Comparison of ENCODE assay signal across 14 cellular contexts in genomic region chr15:66898656-66899402, GRCh38.
"Had no signal": no experiment of that assay in that cellular context is flagged by ENCODE, and none has a peak within 500 bp of the region (broad histone marks: within the 10 kb centered on the region; RNA-seq: fewer than 3 reads in every experiment).

No MANE protein-coding gene starts in this region.

- H3K27me3 Mint-ChIP-seq: activated CD4-positive, alpha-beta memory T cell treated with anti-CD3 and anti-CD28 coated beads, Interleukin-2, amount 10 ng/mL, durations not matched to agents 7 days and 5 days; activated naive CD8-positive, alpha-beta T cell treated with anti-CD3 and anti-CD28 coated beads, Interleukin-2, amount 50 U/mL, for 24 hours; stimulated activated naive CD8-positive, alpha-beta T cell treated with anti-CD3 and anti-CD28 coated beads, Interleukin-15, amount 100 ng/mL, for 72 hours had no signal

- H3K9me3 ChIP-seq: ascending aorta, vagina had no signal

- H3K36me3 ChIP-seq: ascending aorta, vagina had no signal

- H3K4me1 ChIP-seq: vagina had no signal

- H3K4me3 Mint-ChIP-seq: activated CD4-positive, alpha-beta memory T cell treated with anti-CD3 and anti-CD28 coated beads, Interleukin-2, amount 10 ng/mL, durations not matched to agents 7 days and 5 days; activated naive CD8-positive, alpha-beta T cell treated with anti-CD3 and anti-CD28 coated beads, Interleukin-2, amount 50 U/mL, for 24 hours; activated T-cell treated with anti-CD3 and anti-CD28 coated beads, Interleukin-2, amount 50 U/mL, for 72 hours; stimulated activated naive CD8-positive, alpha-beta T cell treated with anti-CD3 and anti-CD28 coated beads, Interleukin-15, amount 100 ng/mL, for 72 hours had no signal

- H3K9me3 Mint-ChIP-seq: activated CD4-positive, alpha-beta memory T cell treated with anti-CD3 and anti-CD28 coated beads, Interleukin-2, amount 10 ng/mL, durations not matched to agents 7 days and 5 days; activated naive CD8-positive, alpha-beta T cell treated with anti-CD3 and anti-CD28 coated beads, Interleukin-2, amount 50 U/mL, for 24 hours; activated T-cell treated with anti-CD3 and anti-CD28 coated beads, Interleukin-2, amount 50 U/mL, for 72 hours; stimulated activated naive CD8-positive, alpha-beta T cell treated with anti-CD3 and anti-CD28 coated beads, Interleukin-15, amount 100 ng/mL, for 72 hours had no signal

- H3K27ac ChIP-seq: ascending aorta, foreskin keratinocyte, skin epidermis, vagina had no signal

- H3K27me3 ChIP-seq: ascending aorta, foreskin keratinocyte, vagina had no signal

- H3K4me1 Mint-ChIP-seq: activated naive CD8-positive, alpha-beta T cell treated with anti-CD3 and anti-CD28 coated beads, Interleukin-2, amount 50 U/mL, for 24 hours had no signal

- DNase-seq: activated CD4-positive, alpha-beta memory T cell treated with anti-CD3 and anti-CD28 coated beads, Interleukin-2, amount 10 ng/mL, durations not matched to agents 7 days and 5 days; activated CD8-positive, alpha-beta memory T cell treated with anti-CD3 and anti-CD28 coated beads, Interleukin-2, amount 50 U/mL, for 4 hours; activated naive CD4-positive, alpha-beta T cell treated with Interleukin-2 at 50 U/mL for 16 hours; activated naive CD8-positive, alpha-beta T cell treated with anti-CD3 and anti-CD28 coated beads, Interleukin-2, amount 50 U/mL, for 24 hours; activated T-cell treated with anti-CD3 and anti-CD28 coated beads, Interleukin-2, amount 50 U/mL, for 72 hours; foreskin keratinocyte; kidney; left ventricle myocardium superior; stimulated activated CD4-positive, alpha-beta T cell treated with anti-CD3 and anti-CD28 coated beads, Interleukin-4, amount 100 ng/mL, for 4 hours; stimulated activated naive CD8-positive, alpha-beta T cell treated with anti-CD3 and anti-CD28 coated beads, Interleukin-15, amount 100 ng/mL, for 72 hours; T-helper 9 cell had no signal

- H3K27ac Mint-ChIP-seq: activated CD4-positive, alpha-beta memory T cell treated with anti-CD3 and anti-CD28 coated beads, Interleukin-2, amount 10 ng/mL, durations not matched to agents 7 days and 5 days; activated naive CD8-positive, alpha-beta T cell treated with anti-CD3 and anti-CD28 coated beads, Interleukin-2, amount 50 U/mL, for 24 hours; activated T-cell treated with anti-CD3 and anti-CD28 coated beads, Interleukin-2, amount 50 U/mL, for 72 hours had no signal

- ATAC-seq: activated naive CD8-positive, alpha-beta T cell treated with anti-CD3 and anti-CD28 coated beads, Interleukin-2, amount 50 U/mL, for 24 hours; activated T-cell treated with anti-CD3 and anti-CD28 coated beads, Interleukin-2, amount 50 U/mL, for 72 hours; foreskin keratinocyte; left ventricle myocardium superior; stimulated activated naive CD8-positive, alpha-beta T cell treated with anti-CD3 and anti-CD28 coated beads, Interleukin-15, amount 100 ng/mL, for 72 hours had no signal

- H3K4me3 ChIP-seq: ascending aorta, skin epidermis, vagina had no signal
